9 cellular contexts compared by ENCODE assay signal in genomic region chr11:7520011-7520942, GRCh38. TPM values are rescaled to one million over a fixed set of nuclear protein-coding genes. Genes with fewer than 3 reads are reported as not detected.
DNase-seq lines count a peak whose midpoint lies in the region; ATAC-seq, FAIRE-seq and TF ChIP-seq lines count a peak whose summit lies in the region.
"Had no signal": no experiment of that assay in that cellular context is flagged by ENCODE, and none has a peak within 500 bp of the region (broad histone marks: within the 10 kb centered on the region; RNA-seq: fewer than 3 reads in every experiment).

No MANE protein-coding gene starts in this region.

- H3K9me3 Mint-ChIP-seq in naive thymus-derived CD8-positive, alpha-beta T cell, result peaks cover 0 to 11% (median 0%) of the 10 kb centered on the region in 9 donors

- peaks cover 36 to 48% (median 43%) of the 10 kb centered on the region in 4 donors for H3K4me1 Mint-ChIP-seq in naive thymus-derived CD8-positive, alpha-beta T cell

- H3K36me3 ChIP-seq in prostate gland, result no peaks in the 10 kb centered on the region

- peaks cover 0 to under 1% (median 0%) of the 10 kb centered on the region in 5 donors for H3K27me3 Mint-ChIP-seq in naive thymus-derived CD8-positive, alpha-beta T cell

- H3K9me3 ChIP-seq in prostate gland, result no peaks in the 10 kb centered on the region

- POLR2A ChIA-PET in naive thymus-derived CD8-positive, alpha-beta T cell (lab: Charles Lee), result interaction anchor here (0.8 to 6.8 kb wide), 3 partner anchors 6 to 17 kb away, joined by 3 to 55 read pairs (median 3); partner anchors contain the start of gene PPFIBP2

- ATAC-seq in GM18861 (IDR thresholded peaks at IDR 0.05; ENCODE audit: unreplicated experiment), result peak; percentile 36
- ATAC-seq in GM21576 (IDR thresholded peaks at IDR 0.05; ENCODE audit: unreplicated experiment), result peak; percentile 51
- peak; percentile 38 for ATAC-seq in HG03565 (IDR thresholded peaks at IDR 0.05; ENCODE audit: unreplicated experiment)
- peak; percentile 18 to 26 for ATAC-seq in naive thymus-derived CD8-positive, alpha-beta T cell

- TF ChIP-seq POLR2A in prostate gland (IDR thresholded peaks at IDR 0.05), result no peak

- peak overlapping the region in 2 of 10 donors; percentile 21 to 48 for H3K27ac Mint-ChIP-seq in naive thymus-derived CD8-positive, alpha-beta T cell

- H3K4me3 Mint-ChIP-seq in naive thymus-derived CD8-positive, alpha-beta T cell, result peak overlapping the region in 2 of 10 donors; percentile 24 to 76

- TF ChIP-seq CTCF in prostate gland (IDR thresholded peaks at IDR 0.05), result no peak

- H3K4me1 ChIP-seq in prostate gland (replicated peaks), result no peaks in the 10 kb centered on the region

- H3K27ac ChIP-seq in prostate gland, result no peak overlapping the region

- intact Hi-C loops in prostate gland (cut with DNase I), result no loop called here

- peaks cover 0 to 6% (median 3%) of the 10 kb centered on the region in 3 donors for H3K36me3 Mint-ChIP-seq in naive thymus-derived CD8-positive, alpha-beta T cell

- no peak for DNase-seq in naive thymus-derived CD8-positive, alpha-beta T cell
- DNase-seq in AG08396 (ENCODE audit: low spot score), result no peak
- DNase-seq in prostate gland (ENCODE audit: low spot score), result no peak
- DNase-seq in frontal cortex (ENCODE audit: low spot score in 2 of 2), result no peak
- no peak for DNase-seq in activated CD4-positive, CD25-positive, alpha-beta regulatory T cell (lab: John Stamatoyannopoulos, UW)

- FAIRE-seq in frontal cortex (lab: Jason Lieb, UNC), result no peak
- FAIRE-seq: H1 had no signal

- no peaks in the 10 kb centered on the region for H3K27me3 ChIP-seq in prostate gland (replicated peaks; ENCODE audit: insufficient read depth)

- no peak overlapping the region for H3K4me3 ChIP-seq in prostate gland

- WGBS in prostate gland, result 81% methylated on average over 18 of the region's 18 CpGs

RNA-seq across cellular contexts. Expression of gene PPFIBP2, which starts 6.5 kb away (rescaled TPM):
- total RNA-seq in naive thymus-derived CD8-positive, alpha-beta T cell, result 10 to 100 TPM; 82.6 to 88.0 TPM
- polyA plus RNA-seq in naive thymus-derived CD8-positive, alpha-beta T cell, result 10 to 100 TPM in 1 of 3 donors, 1 to 10 TPM in 2; 2.6 to 32.2 (median 5.6) TPM
- total RNA-seq in prostate gland, result 10 to 100 TPM; 76.3 to 88.3 TPM
- 11.4 TPM for total RNA-seq in frontal cortex

RNA-seq across cellular contexts. Expression of gene OLFML1, which starts 35.0 kb away (rescaled TPM):
- not detected for total RNA-seq in naive thymus-derived CD8-positive, alpha-beta T cell
- under 1 TPM in 2 of 3 donors, not detected in 1; 0.15 to 0.22 TPM for polyA plus RNA-seq in naive thymus-derived CD8-positive, alpha-beta T cell
- 1 to 10 TPM; 3.5 to 4.4 TPM for total RNA-seq in prostate gland
- 1.6 TPM for total RNA-seq in frontal cortex
- polyA plus RNA-seq: H1 had no signal
